31 cellular contexts compared by ENCODE assay signal in genomic region chr1:15869413-15869812, GRCh38.
"Had no signal": no experiment of that assay in that cellular context is flagged by ENCODE, and none has a peak within 500 bp of the region (broad histone marks: within the 10 kb centered on the region; RNA-seq: fewer than 3 reads in every experiment).

No MANE protein-coding gene starts in this region.

- H3K36me3 ChIP-seq: ovary, vagina had no signal

- H3K27me3 Mint-ChIP-seq: naive thymus-derived CD8-positive, alpha-beta T cell; natural killer cell treated with Interleukin-12 subunit alpha and Interleukin-12 subunit beta and Interleukin-15 and Interleukin-18, amount 100 ng/mL, for 72 hours; progenitor cell of endocrine pancreas; stimulated activated naive B cell treated with anti-CD40 and anti-IgM and Interleukin-4, amounts not matched to agents 10 μg/mL and 1 μg/mL and 100 μg/mL, for 72 hours; stimulated activated naive CD8-positive, alpha-beta T cell treated with anti-CD3 and anti-CD28 coated beads, Interleukin-15, Interleukin-2, amounts not matched to agents 100 ng/mL and 50 ng/mL, for 24 hours had no signal

- H3K27ac Mint-ChIP-seq: natural killer cell treated with Interleukin-12 subunit alpha and Interleukin-12 subunit beta and Interleukin-15 and Interleukin-18, amount 100 ng/mL, for 72 hours; nephron progenitor cell; stimulated activated naive B cell treated with anti-CD40 and anti-IgM and Interleukin-4, amounts not matched to agents 10 μg/mL and 1 μg/mL and 100 μg/mL, for 72 hours; stimulated activated naive CD8-positive, alpha-beta T cell treated with anti-CD3 and anti-CD28 coated beads, Interleukin-15, Interleukin-2, amounts not matched to agents 100 ng/mL and 50 ng/mL, for 24 hours had no signal

- H2AFZ ChIP-seq: parathyroid adenoma had no signal

- H3K9ac ChIP-seq: parathyroid adenoma had no signal

- ATAC-seq: naive thymus-derived CD8-positive, alpha-beta T cell; natural killer cell treated with Interleukin-12 subunit alpha and Interleukin-12 subunit beta and Interleukin-15 and Interleukin-18, amount 100 ng/mL, for 72 hours; psoas muscle; right cardiac atrium; sciatic nerve; stimulated activated naive B cell treated with anti-CD40 and anti-IgM and Interleukin-4, amounts not matched to agents 10 μg/mL and 1 μg/mL and 100 μg/mL, for 72 hours had no signal

- H3K27ac ChIP-seq: ovary, parathyroid adenoma, psoas muscle, skin epidermis, spleen, stomach, thoracic aorta, thyroid gland, upper lobe of left lung, vagina had no signal

- H3K36me3 Mint-ChIP-seq: natural killer cell treated with Interleukin-12 subunit alpha and Interleukin-12 subunit beta and Interleukin-15 and Interleukin-18, amount 100 ng/mL, for 72 hours had no signal

- H3K4me3 ChIP-seq: ovary, psoas muscle, skin epidermis, smooth muscle cell, spleen, stomach, thoracic aorta, thyroid gland, tibial nerve, upper lobe of left lung, vagina had no signal

- H3K4me1 ChIP-seq: parathyroid adenoma had no signal

- H3K4me1 Mint-ChIP-seq: nephron progenitor cell had no signal

- DNase-seq: naive thymus-derived CD8-positive, alpha-beta T cell; nephron progenitor cell; occipital lobe; ovary; posterior cingulate gyrus; psoas muscle; right cardiac atrium; spleen; stimulated activated CD4-positive, alpha-beta T cell treated with anti-CD3 and anti-CD28 coated beads, Interleukin-12 subunit alpha, Interleukin-12 subunit beta, amount 100 ng/mL, for 4 hours; stimulated activated CD4-positive, alpha-beta T cell treated with anti-CD3 and anti-CD28 coated beads, Interleukin-1b, Interleukin-23, amount 100 ng/mL, for 48 hours; stimulated activated CD4-positive, alpha-beta T cell treated with anti-CD3 and anti-CD28 coated beads, Interleukin-4, amount 100 ng/mL, for 1 hour; stimulated activated CD4-positive, alpha-beta T cell treated with anti-CD3 and anti-CD28 coated beads, Interleukin-4, amount 100 ng/mL, for 4 hours; stimulated activated CD8-positive, alpha-beta memory T cell treated with anti-CD3 and anti-CD28 coated beads, Interleukin-4, amount 100 ng/mL, for 48 hours; stimulated activated naive B cell treated with anti-CD40 and anti-IgM and Interleukin-4, amounts not matched to agents 10 μg/mL and 1 μg/mL and 100 μg/mL, for 72 hours; stimulated activated naive CD4-positive, alpha-beta T cell treated with Interleukin-2 at 50 U/mL for 16 hours; stomach; thyroid gland; trophoblast cell; upper lobe of left lung had no signal

- H3K4me2 ChIP-seq: smooth muscle cell had no signal

- H3K4me3 Mint-ChIP-seq: natural killer cell treated with Interleukin-12 subunit alpha and Interleukin-12 subunit beta and Interleukin-15 and Interleukin-18, amount 100 ng/mL, for 72 hours; nephron progenitor cell; neural crest cell; stimulated activated naive B cell treated with anti-CD40 and anti-IgM and Interleukin-4, amounts not matched to agents 10 μg/mL and 1 μg/mL and 100 μg/mL, for 72 hours; stimulated activated naive CD8-positive, alpha-beta T cell treated with anti-CD3 and anti-CD28 coated beads, Interleukin-15, Interleukin-2, amounts not matched to agents 100 ng/mL and 50 ng/mL, for 24 hours had no signal

- H3K27me3 ChIP-seq: ovary, spleen, stomach, thyroid gland, tibial nerve, upper lobe of left lung, vagina had no signal

- H3K9me3 ChIP-seq: ovary, psoas muscle, spleen, stomach, thoracic aorta, thyroid gland, tibial nerve, upper lobe of left lung, vagina had no signal

- FAIRE-seq: urothelium cell line had no signal
